1 cellular context compared by ENCODE assay signal in the genomic region with DNA sequence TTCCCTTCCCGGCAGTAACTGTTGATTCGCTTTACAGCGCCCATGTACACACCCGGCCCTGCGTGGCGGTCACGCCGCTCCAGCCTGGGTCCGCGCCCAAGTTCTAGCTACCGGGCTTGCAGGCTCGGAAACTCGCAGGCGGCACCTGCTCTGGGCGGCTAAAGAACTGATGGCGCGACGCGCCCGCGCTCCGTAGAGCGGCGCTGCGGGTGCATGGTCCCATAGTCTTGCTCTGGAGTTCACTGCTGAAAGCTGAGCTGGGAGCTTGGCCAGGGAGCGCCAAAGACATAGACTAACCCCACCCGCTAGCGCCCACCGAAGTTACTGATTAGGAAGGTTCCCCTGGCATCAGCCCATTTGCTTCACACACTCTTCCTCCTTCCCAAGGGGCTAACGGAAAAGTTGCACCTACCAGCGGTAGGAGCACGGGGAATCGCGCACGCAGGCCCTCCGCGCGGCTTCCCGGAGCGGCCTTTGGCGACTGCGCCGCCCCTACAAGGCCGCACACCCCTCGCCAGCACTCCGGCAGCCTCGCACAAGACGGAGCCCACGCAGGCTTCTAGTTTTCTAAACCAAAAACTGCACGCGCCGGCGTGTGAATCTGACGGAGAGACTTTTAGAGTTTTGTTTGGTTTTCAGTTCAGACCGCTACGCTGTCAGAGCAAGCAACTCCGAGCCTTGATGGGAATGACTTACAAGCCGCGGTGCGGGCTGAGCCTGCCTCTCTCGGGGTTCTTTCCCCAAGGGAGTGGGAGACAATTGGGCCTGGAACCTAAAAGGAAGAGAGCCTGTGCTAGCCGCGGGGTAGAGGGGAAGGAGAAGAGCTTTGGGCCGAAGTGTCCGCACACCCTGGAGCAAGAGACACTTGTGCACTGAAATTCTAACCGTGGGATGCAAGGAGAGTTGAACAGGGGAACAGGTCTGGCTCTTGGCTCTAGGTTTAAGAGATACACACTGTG.
TF ChIP-seq lines count a peak whose summit lies in the region.

No MANE protein-coding gene starts in this region.

TF ChIP-seq in SK-N-SH treated with all-trans-retinoic acid at 6 μM for 48 hours, 23 proteins besides CTCF, POLR2A, EP300 and RAD21 (continued from another document):
- TF ChIP-seq, protein P1, sequence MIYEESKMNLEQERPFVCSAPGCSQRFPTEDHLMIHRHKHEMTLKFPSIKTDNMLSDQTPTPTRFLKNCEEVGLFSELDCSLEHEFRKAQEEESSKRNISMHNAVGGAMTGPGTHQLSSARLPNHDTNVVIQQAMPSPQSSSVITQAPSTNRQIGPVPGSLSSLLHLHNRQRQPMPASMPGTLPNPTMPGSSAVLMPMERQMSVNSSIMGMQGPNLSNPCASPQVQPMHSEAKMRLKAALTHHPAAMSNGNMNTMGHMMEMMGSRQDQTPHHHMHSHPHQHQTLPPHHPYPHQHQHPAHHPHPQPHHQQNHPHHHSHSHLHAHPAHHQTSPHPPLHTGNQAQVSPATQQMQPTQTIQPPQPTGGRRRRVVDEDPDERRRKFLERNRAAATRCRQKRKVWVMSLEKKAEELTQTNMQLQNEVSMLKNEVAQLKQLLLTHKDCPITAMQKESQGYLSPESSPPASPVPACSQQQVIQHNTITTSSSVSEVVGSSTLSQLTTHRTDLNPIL (CRISPR knock-in tag; IDR thresholded peaks at IDR 0.05; ENCODE audit: low read depth) = no peak
- TF ChIP-seq, protein P2, sequence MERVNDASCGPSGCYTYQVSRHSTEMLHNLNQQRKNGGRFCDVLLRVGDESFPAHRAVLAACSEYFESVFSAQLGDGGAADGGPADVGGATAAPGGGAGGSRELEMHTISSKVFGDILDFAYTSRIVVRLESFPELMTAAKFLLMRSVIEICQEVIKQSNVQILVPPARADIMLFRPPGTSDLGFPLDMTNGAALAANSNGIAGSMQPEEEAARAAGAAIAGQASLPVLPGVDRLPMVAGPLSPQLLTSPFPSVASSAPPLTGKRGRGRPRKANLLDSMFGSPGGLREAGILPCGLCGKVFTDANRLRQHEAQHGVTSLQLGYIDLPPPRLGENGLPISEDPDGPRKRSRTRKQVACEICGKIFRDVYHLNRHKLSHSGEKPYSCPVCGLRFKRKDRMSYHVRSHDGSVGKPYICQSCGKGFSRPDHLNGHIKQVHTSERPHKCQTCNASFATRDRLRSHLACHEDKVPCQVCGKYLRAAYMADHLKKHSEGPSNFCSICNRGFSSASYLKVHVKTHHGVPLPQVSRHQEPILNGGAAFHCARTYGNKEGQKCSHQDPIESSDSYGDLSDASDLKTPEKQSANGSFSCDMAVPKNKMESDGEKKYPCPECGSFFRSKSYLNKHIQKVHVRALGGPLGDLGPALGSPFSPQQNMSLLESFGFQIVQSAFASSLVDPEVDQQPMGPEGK (CRISPR knock-in tag; IDR thresholded peaks at IDR 0.05; ENCODE audit: borderline replicate concordance) = no peak
- no peak for TF ChIP-seq ARNTL (CRISPR knock-in tag; IDR thresholded peaks at IDR 0.05; ENCODE audit: borderline replicate concordance, low read depth)
- TF ChIP-seq ESRRG (CRISPR knock-in tag; IDR thresholded peaks at IDR 0.05) = no peak
TF ChIP-seq in SK-N-SH treated with all-trans-retinoic acid at 6 μM for 48 hours: peak in this region for 0.
